Comparison of ENCODE assay signal across 12 cellular contexts in the genomic region with DNA sequence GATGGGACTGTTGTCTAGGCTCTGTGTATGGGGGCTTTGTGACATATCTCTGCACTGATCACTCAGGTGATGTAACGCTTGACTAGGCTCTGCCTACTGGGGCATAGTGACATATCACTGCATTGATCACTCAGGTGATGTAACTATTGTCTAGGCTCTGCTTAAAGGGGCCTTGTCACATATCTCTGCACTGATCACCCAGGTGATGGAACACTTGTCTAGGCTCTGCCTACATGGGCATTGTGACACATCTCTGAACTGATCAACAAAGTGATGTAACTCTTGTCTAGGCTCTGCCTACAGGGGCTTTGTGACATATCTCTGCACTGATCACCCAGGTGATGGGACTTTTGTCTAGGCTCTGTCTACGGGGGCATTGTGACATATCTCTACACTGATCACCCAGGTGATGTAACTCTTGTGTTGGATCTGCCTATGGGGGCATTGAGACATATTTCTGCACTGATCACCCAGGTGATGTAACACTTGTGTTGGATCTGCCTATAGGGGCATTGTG. TPM values are rescaled to one million over a fixed set of nuclear protein-coding genes. Genes with fewer than 3 reads are reported as not detected.
DNase-seq lines count a peak whose midpoint lies in the region; ATAC-seq, FAIRE-seq and TF ChIP-seq lines count a peak whose summit lies in the region.
"Not testable (repeated sequence)": the region's sequence is repeated elsewhere in the genome, so short reads cannot be mapped to it uniquely, and the experiment has no call there.
"Had no signal": no experiment of that assay in that cellular context is flagged by ENCODE, and none has a peak within 500 bp of the region (broad histone marks: within the 10 kb centered on the region; RNA-seq: fewer than 3 reads in every experiment).

No MANE protein-coding gene starts in this region.

- not testable (repeated sequence) for H3K27ac Mint-ChIP-seq in activated CD4-positive, alpha-beta T cell treated with anti-CD3 and anti-CD28 coated beads, Interleukin-2, amount 10 ng/mL, durations not matched to agents 24 days and 14 days
- H3K27ac Mint-ChIP-seq in activated naive CD4-positive, alpha-beta T cell treated with anti-CD3 and anti-CD28 coated beads for 36 hours, result peak overlapping the region; percentile 14

- TF ChIP-seq RAD21 in IMR-90 (IDR thresholded peaks at IDR 0.05; ENCODE audit: low read length), result not testable (repeated sequence)

- not testable (repeated sequence) for ATAC-seq in IMR-90 (ENCODE audit: low read depth)
- ATAC-seq in sciatic nerve (peak; percentile 29), upper lobe of right lung (peak; percentile 4)

- not testable (repeated sequence) for H3K56ac ChIP-seq in IMR-90 (ENCODE audit: extremely low read depth, insufficient read depth, low read length)

- H3K36me3 Mint-ChIP-seq in activated CD4-positive, alpha-beta T cell treated with anti-CD3 and anti-CD28 coated beads, Interleukin-2, amount 10 ng/mL, durations not matched to agents 24 days and 14 days (ENCODE audit: low read depth); activated naive CD4-positive, alpha-beta T cell treated with anti-CD3 and anti-CD28 coated beads for 36 hours (ENCODE audit: low read depth): not testable (repeated sequence)

- not testable (repeated sequence) for H3K14ac ChIP-seq in IMR-90 (replicated peaks; ENCODE audit: low read depth, low read length)

- not testable (repeated sequence) for H3K9me1 ChIP-seq in IMR-90 (ENCODE audit: insufficient read depth, low read length)

- not testable (repeated sequence) for H4K91ac ChIP-seq in IMR-90 (ENCODE audit: insufficient read depth, low read depth, low read length)

- not testable (repeated sequence) for H3K18ac ChIP-seq in IMR-90 (ENCODE audit: low read depth, low read length)

- H2BK120ac ChIP-seq in IMR-90 (ENCODE audit: low read depth, low read length), result not testable (repeated sequence)

- CTCF ChIA-PET in IMR-90 (lab: Yijun Ruan, JAX); activated naive CD4-positive, alpha-beta T cell treated with anti-CD3 and anti-CD28 coated beads for 36 hours (lab: Charles Lee): not testable (repeated sequence)

- not testable (repeated sequence) for H3K4me1 Mint-ChIP-seq in activated CD4-positive, alpha-beta T cell treated with anti-CD3 and anti-CD28 coated beads, Interleukin-2, amount 10 ng/mL, durations not matched to agents 24 days and 14 days
- H3K4me1 Mint-ChIP-seq in activated naive CD4-positive, alpha-beta T cell treated with anti-CD3 and anti-CD28 coated beads for 36 hours (ENCODE audit: low read depth), result peaks cover 18% of the 10 kb centered on the region

- 26% methylated on average over 2 of the region's 2 CpGs; no CpG with 5 or more reads in 1 of the 2 experiments for WGBS in IMR-90 (ENCODE audit: extremely low coverage in 2 of 2, insufficient read length in 1 of 2), 2 experiments

- not testable (repeated sequence) for H2AK9ac ChIP-seq in IMR-90 (replicated peaks; ENCODE audit: low read depth, low read length, poor library complexity)

- not testable (repeated sequence) for FAIRE-seq in bronchial epithelial cell (lab: Jason Lieb, UNC)

- H2BK20ac ChIP-seq in IMR-90 (ENCODE audit: low read depth, low read length), result not testable (repeated sequence)

- not testable (repeated sequence) for H3K79me1 ChIP-seq in IMR-90 (ENCODE audit: low read depth in 1 of 2, low read length in 2 of 2)

- H3K4me3 ChIP-seq in IMR-90 (ENCODE audit: insufficient read depth, low read depth, low read length); bronchial epithelial cell (ENCODE audit: low read depth, low read length); upper lobe of right lung: not testable (repeated sequence)

- dilution Hi-C loops in IMR-90 (cut with HindIII; ENCODE audit: low sequenced_read_pairs, unreplicated experiment), result not testable (repeated sequence)

- not testable (repeated sequence) for H4K20me1 ChIP-seq in IMR-90 (ENCODE audit: insufficient read depth, low read length)

- H4K5ac ChIP-seq in IMR-90 (ENCODE audit: low read depth, low read length), result not testable (repeated sequence)

- not testable (repeated sequence) for TF ChIP-seq POLR2A in IMR-90 (IDR thresholded peaks at IDR 0.05; ENCODE audit: low read depth, low read length)

- H3K4me2 ChIP-seq in IMR-90 (ENCODE audit: low read depth, low read length), result not testable (repeated sequence)

- not testable (repeated sequence) for H2BK15ac ChIP-seq in IMR-90 (ENCODE audit: low read depth, low read length)

- not testable (repeated sequence) for H3K36me3 ChIP-seq in IMR-90 (ENCODE audit: control insufficient read depth, insufficient read depth, low read length); bronchial epithelial cell (ENCODE audit: control insufficient read depth, insufficient read depth, low read length); upper lobe of right lung

- not testable (repeated sequence) for H2AFZ ChIP-seq in IMR-90 (replicated peaks; ENCODE audit: low read length, poor library complexity)

- peaks cover 27% of the 10 kb centered on the region for H3K9me3 Mint-ChIP-seq in activated CD4-positive, alpha-beta T cell treated with anti-CD3 and anti-CD28 coated beads, Interleukin-2, amount 10 ng/mL, durations not matched to agents 24 days and 14 days
- peaks cover 23% of the 10 kb centered on the region for H3K9me3 Mint-ChIP-seq in activated naive CD4-positive, alpha-beta T cell treated with anti-CD3 and anti-CD28 coated beads for 36 hours

- DNase-seq in IMR-90, result peak; percentile 13
- peak; percentile 70 for DNase-seq in activated CD4-positive, alpha-beta T cell treated with anti-CD3 and anti-CD28 coated beads, Interleukin-2, amount 10 ng/mL, durations not matched to agents 24 days and 14 days
- not testable (repeated sequence) for DNase-seq in activated naive CD4-positive, alpha-beta T cell treated with anti-CD3 and anti-CD28 coated beads for 36 hours; sciatic nerve (ENCODE audit: low spot score); upper lobe of right lung
- DNase-seq in bronchial epithelial cell (ENCODE audit: low read depth), result peak; percentile 3
- peak; percentile 1 for DNase-seq in iris pigment epithelial cell (ENCODE audit: low read depth)

- H3K23ac ChIP-seq in IMR-90 (ENCODE audit: low read depth, low read length), result not testable (repeated sequence)

- not testable (repeated sequence) for H2BK5ac ChIP-seq in IMR-90 (ENCODE audit: low read depth, low read length, poor library complexity, severe bottlenecking)

- not testable (repeated sequence) for H3K9me3 ChIP-seq in IMR-90 (ENCODE audit: control insufficient read depth, insufficient read depth, low read length); upper lobe of right lung

- not testable (repeated sequence) for H3K27me3 ChIP-seq in IMR-90 (ENCODE audit: control insufficient read depth, insufficient read depth, low read length); bronchial epithelial cell (ENCODE audit: control insufficient read depth, insufficient read depth, low read length); upper lobe of right lung

- H3K4ac ChIP-seq in IMR-90 (ENCODE audit: low read depth, low read length), result not testable (repeated sequence)

- H4K8ac ChIP-seq in IMR-90 (ENCODE audit: low read depth in 2 of 2, low read length in 2 of 2), result not testable (repeated sequence)

- not testable (repeated sequence) for H3K4me1 ChIP-seq in IMR-90 (ENCODE audit: control insufficient read depth, insufficient read depth, low read length); upper lobe of right lung

- BruUV-seq in IMR-90 (replicated peaks; lab: Mats Ljungman, UMichigan), result not testable (repeated sequence)

- intact Hi-C loops in IMR-90 (cut with micrococcal nuclease); activated CD4-positive, alpha-beta T cell treated with anti-CD3 and anti-CD28 coated beads, Interleukin-2, amount 10 ng/mL, durations not matched to agents 24 days and 14 days (cut with micrococcal nuclease); activated naive CD4-positive, alpha-beta T cell treated with anti-CD3 and anti-CD28 coated beads for 36 hours (cut with micrococcal nuclease); sciatic nerve (cut with DNase I); upper lobe of right lung (cut with DNase I): not testable (repeated sequence)

- H2AK5ac ChIP-seq in IMR-90 (ENCODE audit: low read depth, low read length), result not testable (repeated sequence)

- in situ Hi-C loops in IMR-90 (cut with MboI; ENCODE audit: low sequenced_read_pairs), result not testable (repeated sequence)

- not testable (repeated sequence) for H3K27me3 Mint-ChIP-seq in activated CD4-positive, alpha-beta T cell treated with anti-CD3 and anti-CD28 coated beads, Interleukin-2, amount 10 ng/mL, durations not matched to agents 24 days and 14 days; activated naive CD4-positive, alpha-beta T cell treated with anti-CD3 and anti-CD28 coated beads for 36 hours (ENCODE audit: low read depth)

- TF ChIP-seq CTCF in IMR-90 (conservative IDR thresholded peaks at IDR 0.05; ENCODE audit: low read depth, low read length); bronchial epithelial cell (IDR thresholded peaks at IDR 0.05; ENCODE audit: insufficient read depth, low read length, severe bottlenecking); upper lobe of right lung (IDR thresholded peaks at IDR 0.05): not testable (repeated sequence)

- POLR2A ChIA-PET in IMR-90 (lab: Charles Lee; ENCODE audit: unreplicated experiment), result not testable (repeated sequence)

- not testable (repeated sequence) for H3K9ac ChIP-seq in IMR-90 (ENCODE audit: low read depth, low read length)

- H3K27ac ChIP-seq in IMR-90 (ENCODE audit: insufficient read depth, low read length); upper lobe of right lung: not testable (repeated sequence)

- H3K4me3 Mint-ChIP-seq in activated CD4-positive, alpha-beta T cell treated with anti-CD3 and anti-CD28 coated beads, Interleukin-2, amount 10 ng/mL, durations not matched to agents 24 days and 14 days; activated naive CD4-positive, alpha-beta T cell treated with anti-CD3 and anti-CD28 coated beads for 36 hours: not testable (repeated sequence)

RNA-seq across cellular contexts. Expression of gene USP14, which starts 51.4 kb away (rescaled TPM):
- total RNA-seq in IMR-90 (2012; rRNA removed) (11.5 and 25.8 TPM in 2 replicates), bronchial epithelial cell (20.8 and 22.3 TPM in 2 replicates), sciatic nerve (57.2 TPM), upper lobe of right lung (47.8 TPM)
- polyA plus RNA-seq in IMR-90 (2012; rRNA removed), result 26.7 and 32.4 TPM in 2 replicates
- 5.0 and 6.3 TPM in 2 replicates for polyA plus RNA-seq in IMR-90 (2012; cell fraction: cytosol; rRNA removed)
- polyA plus RNA-seq in IMR-90 (2012; cell fraction: nucleus; rRNA removed; ENCODE audit: low replicate concordance), result 4.2 and 22.0 TPM in 2 replicates
- 97.9 and 103 TPM in 2 replicates for total RNA-seq in activated CD4-positive, alpha-beta T cell treated with anti-CD3 and anti-CD28 coated beads, Interleukin-2, amount 10 ng/mL, durations not matched to agents 24 days and 14 days
- total RNA-seq in activated naive CD4-positive, alpha-beta T cell treated with anti-CD3 and anti-CD28 coated beads for 36 hours, result 10 to 100 TPM; 90.0 to 96.6 TPM

RNA-seq across cellular contexts. Expression of gene TUBB8B, which starts 57.5 kb away (rescaled TPM):
- total RNA-seq in IMR-90 (2012; rRNA removed) (not detected in 2 replicates), bronchial epithelial cell (not detected in 2 replicates), sciatic nerve (not detected), upper lobe of right lung (0.38 TPM)
- not detected in 2 replicates for polyA plus RNA-seq in IMR-90 (2012; rRNA removed)
- polyA plus RNA-seq in IMR-90 (2012; cell fraction: cytosol; rRNA removed), result not detected in 2 replicates
- polyA plus RNA-seq in IMR-90 (2012; cell fraction: nucleus; rRNA removed; ENCODE audit: low replicate concordance), result 0.10 and 0.23 TPM in 2 replicates
- total RNA-seq in activated CD4-positive, alpha-beta T cell treated with anti-CD3 and anti-CD28 coated beads, Interleukin-2, amount 10 ng/mL, durations not matched to agents 24 days and 14 days, result not detected in 2 replicates
- total RNA-seq in activated naive CD4-positive, alpha-beta T cell treated with anti-CD3 and anti-CD28 coated beads for 36 hours, result not detected
- total RNA-seq: CD4-positive, alpha-beta memory T cell; GM23248; HT-29 had no signal
- polyA plus RNA-seq: A549; AG04450; CD4-positive, alpha-beta memory T cell; GM23248 had no signal
